Comparison of ENCODE assay signal across 12 cellular contexts in genomic region chr19:4878491-4878968, GRCh38. TPM values are rescaled to one million over a fixed set of nuclear protein-coding genes. Genes with fewer than 3 reads are reported as not detected.
A peak's percentile ranks its signal among the peaks of the same experiment; 100 is the strongest.
DNase-seq lines count a peak whose midpoint lies in the region; ATAC-seq and TF ChIP-seq lines count a peak whose summit lies in the region.
"Had no signal": no experiment of that assay in that cellular context is flagged by ENCODE, and none has a peak within 500 bp of the region (broad histone marks: within the 10 kb centered on the region; RNA-seq: fewer than 3 reads in every experiment).

No MANE protein-coding gene starts in this region.

- no peaks in the 10 kb centered on the region for H3K9me2 ChIP-seq in GM23338 (ENCODE audit: insufficient read depth)

- H3K9me3 Mint-ChIP-seq in GM23338 (no peaks in the 10 kb centered on the region), T-cell (no peaks in the 10 kb centered on the region)

- H3K4me3 ChIP-seq in GM23338 (no peak overlapping the region), right cardiac atrium (ENCODE audit: low read length) (no peak overlapping the region), smooth muscle cell (no peak overlapping the region)

- H3F3A ChIP-seq in GM23338 (replicated peaks; ENCODE audit: low read depth): no peaks in the 10 kb centered on the region
- no peaks in the 10 kb centered on the region for H3F3A ChIP-seq in smooth muscle cell (ENCODE audit: low read depth)

- no peak overlapping the region for H3K27ac Mint-ChIP-seq in GM23338
- H3K27ac Mint-ChIP-seq in T-cell: no peak overlapping the region

- no peak overlapping the region for H3K9ac ChIP-seq in smooth muscle cell (ENCODE audit: low read depth)

- H3K27me3 Mint-ChIP-seq in GM23338 (ENCODE audit: insufficient read depth, low read depth, poor library complexity): peaks cover 14% of the 10 kb centered on the region
- no peaks in the 10 kb centered on the region for H3K27me3 Mint-ChIP-seq in T-cell

- 35% methylated on average over 23 of the region's 23 CpGs for WGBS in right cardiac atrium
- WGBS in smooth muscle cell (ENCODE audit: low lambda C conversion rate): 81% methylated on average over 22 of the region's 23 CpGs

- peaks cover 17% of the 10 kb centered on the region; the same call in 1 of the 2 replicates for H3K4me1 ChIP-seq in GM23338 (ENCODE audit: insufficient read depth)
- no peaks in the 10 kb centered on the region for H3K4me1 ChIP-seq in right cardiac atrium (ENCODE audit: control insufficient read depth, insufficient read depth, low read length)
- peaks cover 9% of the 10 kb centered on the region for H3K4me1 ChIP-seq in smooth muscle cell (ENCODE audit: low read depth)

- H3K4me2 ChIP-seq in GM23338 (peak overlapping the region; percentile 45; the same call in 1 of the 2 replicates), smooth muscle cell (peak overlapping the region; percentile 26)

- H3K27me3 ChIP-seq in GM23338 (ENCODE audit: insufficient read depth) (no peaks in the 10 kb centered on the region), right cardiac atrium (ENCODE audit: control insufficient read depth, insufficient read depth) (no peaks in the 10 kb centered on the region), smooth muscle cell (ENCODE audit: low read depth) (no peaks in the 10 kb centered on the region)

- no peaks in the 10 kb centered on the region for H3K9me3 ChIP-seq in right cardiac atrium (ENCODE audit: control insufficient read depth, low read length)
- no peaks in the 10 kb centered on the region for H3K9me3 ChIP-seq in smooth muscle cell (replicated peaks; ENCODE audit: low read depth)

- H3K4me1 Mint-ChIP-seq in GM23338 (peaks cover 9% of the 10 kb centered on the region; the same call in 1 of the 3 replicates), T-cell (peaks cover 0 to 5% (median 3%) of the 10 kb centered on the region in 3 donors)

- no peak overlapping the region; the same call in 2 of the 3 replicates for H3K4me3 Mint-ChIP-seq in GM23338
- H3K4me3 Mint-ChIP-seq in T-cell: peak overlapping the region in 1 of 3 donors; percentile 44

- POLR2A ChIA-PET in T-cell (lab: Charles Lee): interaction anchor here in 1 of 2 donors (0.7 kb wide), 1 partner anchor 703 kb away, joined by 3 read pairs; no protein-coding TSS in a partner anchor

- DNase-seq in GM23338 (ENCODE audit: low spot score): peak; percentile 60
- DNase-seq in T-cell: peak in 5 of 34 experiments; percentile 4 to 28 (median 10)
- peak in 1 of 3 donors; percentile 61 for DNase-seq in right cardiac atrium
- no peak for DNase-seq in smooth muscle cell (lab: John Stamatoyannopoulos, UW; ENCODE audit: unreplicated experiment)
- no peak for DNase-seq in NCI-H748 (lab: John Stamatoyannopoulos, UW; ENCODE audit: unreplicated experiment)
- no peak for DNase-seq in DMS114 treated with DMSO at 0.1 percent for 48 hours (lab: John Stamatoyannopoulos, UW; ENCODE audit: unreplicated experiment)
- DNase-seq: NCI-H1436 treated with DMSO at 0.1 percent for 48 hours, SHP77 treated with DMSO at 0.1 percent for 48 hours had no signal

- H4K20me1 ChIP-seq in GM23338 (replicated peaks; ENCODE audit: insufficient read depth): 0 out of 2 replicates have a peak, but pooled peaks cover 2% of the 10 kb centered on the region
- no peaks in the 10 kb centered on the region for H4K20me1 ChIP-seq in smooth muscle cell (ENCODE audit: low read depth)

- H3K79me2 ChIP-seq in GM23338 (replicated peaks; ENCODE audit: insufficient read depth) (no peaks in the 10 kb centered on the region), smooth muscle cell (ENCODE audit: low read depth) (no peaks in the 10 kb centered on the region)

- H3K36me3 Mint-ChIP-seq in GM23338 (ENCODE audit: low read depth) (no peaks in the 10 kb centered on the region), T-cell (no peaks in the 10 kb centered on the region)

- intact Hi-C loops in right cardiac atrium (cut with DNase I): loop anchor here in 1 of 4 donors (5.0 kb wide), 1 partner anchor 34 kb away; no protein-coding TSS in a partner anchor

- TF ChIP-seq CTCF in GM23338 (conservative IDR thresholded peaks at IDR 0.05; ENCODE audit: low read depth in 2 of 2) (no peak), smooth muscle cell (IDR thresholded peaks at IDR 0.05; ENCODE audit: borderline replicate concordance, insufficient read depth, poor library complexity, severe bottlenecking) (no peak)

- no peaks in the 10 kb centered on the region for H3K36me3 ChIP-seq in GM23338 (ENCODE audit: insufficient read depth)
- no peaks in the 10 kb centered on the region for H3K36me3 ChIP-seq in smooth muscle cell (ENCODE audit: low read depth)

- H3K27ac ChIP-seq in GM23338 (ENCODE audit: low read depth) (no peak overlapping the region), right cardiac atrium (ENCODE audit: low read length) (peak overlapping the region; percentile 30), smooth muscle cell (ENCODE audit: low read depth) (no peak overlapping the region)

- H2AFZ ChIP-seq in GM23338: peak overlapping the region; percentile 76; the same call in 1 of the 2 replicates
- H2AFZ ChIP-seq in smooth muscle cell (ENCODE audit: low read depth): no peak overlapping the region

- ATAC-seq in GM23338: peak; percentile 51
- ATAC-seq in T-cell (replicated peaks in 1 of 4): peak in 3 of 4 experiments; percentile 20 to 51 (median 46)
- peak; percentile 56 to 66 for ATAC-seq in right cardiac atrium
- no peak for ATAC-seq in GM18502 (IDR thresholded peaks at IDR 0.05; ENCODE audit: poor library complexity, unreplicated experiment)
- no peak for ATAC-seq in GM21717 (IDR thresholded peaks at IDR 0.05; ENCODE audit: unreplicated experiment)

- CTCF ChIA-PET in T-cell (lab: Charles Lee): no interaction called here

TF ChIP-seq in GM23338, 12 proteins besides CTCF, POLR2A, EP300 and RAD21 (continues in another document):
- TF ChIP-seq ETS1 (IDR thresholded peaks at IDR 0.05): no peak
- no peak for TF ChIP-seq NANOG (IDR thresholded peaks at IDR 0.05; ENCODE audit: borderline replicate concordance)
- no peak for TF ChIP-seq CREB1 (CRISPR knock-in tag; IDR thresholded peaks at IDR 0.05; ENCODE audit: low read depth)
- TF ChIP-seq EZH2 (IDR thresholded peaks at IDR 0.05; ENCODE audit: low read depth, unreplicated experiment): no peak
- no peak for TF ChIP-seq POLR2AphosphoS5 (IDR thresholded peaks at IDR 0.05; ENCODE audit: low read depth)
- TF ChIP-seq EZH2phosphoT487 (IDR thresholded peaks at IDR 0.05; ENCODE audit: unreplicated experiment): no peak
- no peak for TF ChIP-seq JUNB (IDR thresholded peaks at IDR 0.05; ENCODE audit: unreplicated experiment)

RNA-seq across cellular contexts. Expression of gene PLIN3, which starts 11.1 kb away (rescaled TPM):
- total RNA-seq in GM23338 (2014; rRNA removed; shearing (Covaris generic)): 45.9 and 59.9 TPM in 2 replicates
- 38.0 and 39.0 TPM in 2 replicates for polyA plus RNA-seq in GM23338 (2016; fragmentation: Nextera tagmentation; extraction: Ambion mirVana)
- 10 to 100 TPM; 15.3 to 24.1 (median 21.8) TPM for total RNA-seq in T-cell
- total RNA-seq in right cardiac atrium: 10 to 100 TPM; 26.5 to 32.2 (median 28.5) TPM
- 16.9 TPM for polyA plus RNA-seq in right cardiac atrium
- 101 and 102 TPM in 2 replicates for total RNA-seq in smooth muscle cell
- 176 and 202 TPM in 2 replicates for polyA plus RNA-seq in smooth muscle cell

RNA-seq across cellular contexts. Expression of gene ARRDC5, which starts 24.2 kb away (rescaled TPM):
- total RNA-seq in GM23338 (2014; rRNA removed; shearing (Covaris generic)): not detected in 2 replicates
- not detected in 2 replicates for polyA plus RNA-seq in GM23338 (2016; fragmentation: Nextera tagmentation; extraction: Ambion mirVana)
- total RNA-seq in T-cell: 10 to 100 TPM in 4 of 5 donors, 1 to 10 TPM in 1; 8.1 to 21.7 (median 15.8) TPM
- total RNA-seq in right cardiac atrium: under 1 TPM in 1 of 4 donors, not detected in 3; 0.15 TPM
- 0.07 TPM for polyA plus RNA-seq in right cardiac atrium
- total RNA-seq in smooth muscle cell: not detected in 2 replicates
- polyA plus RNA-seq in smooth muscle cell: not detected in 2 replicates
- total RNA-seq: G401, lung microvascular endothelial cell had no signal

RNA-seq across cellular contexts. Expression of gene UHRF1, which starts 30.8 kb away (rescaled TPM):
- total RNA-seq in GM23338 (2014; rRNA removed; shearing (Covaris generic)): 40.9 and 45.7 TPM in 2 replicates
- polyA plus RNA-seq in GM23338 (2016; fragmentation: Nextera tagmentation; extraction: Ambion mirVana): 20.3 and 24.5 TPM in 2 replicates
- total RNA-seq in T-cell: 1 to 10 TPM in 4 of 5 donors, under 1 TPM in 1; 0.89 to 3.1 (median 2.0) TPM
- 1 to 10 TPM in 1 of 4 donors, under 1 TPM in 3; 0.45 to 2.3 (median 0.94) TPM for total RNA-seq in right cardiac atrium
- 0.18 TPM for polyA plus RNA-seq in right cardiac atrium
- 11.3 and 16.9 TPM in 2 replicates for total RNA-seq in smooth muscle cell
- polyA plus RNA-seq in smooth muscle cell: 22.7 and 27.2 TPM in 2 replicates

RNA-seq across cellular contexts. Expression of gene TICAM1, which starts 47.0 kb away (rescaled TPM):
- 0.31 and 0.38 TPM in 2 replicates for total RNA-seq in GM23338 (2014; rRNA removed; shearing (Covaris generic))
- polyA plus RNA-seq in GM23338 (2016; fragmentation: Nextera tagmentation; extraction: Ambion mirVana) (0.32 and 0.38 TPM in 2 replicates), right cardiac atrium (5.3 TPM), smooth muscle cell (13.9 and 22.9 TPM in 2 replicates)
- total RNA-seq in T-cell (10 to 100 TPM; 12.8 to 20.3 (median 16.8) TPM), right cardiac atrium (1 to 10 TPM; 5.8 to 6.9 (median 6.7) TPM), smooth muscle cell (3.5 and 4.6 TPM in 2 replicates)
- total RNA-seq: G401 had no signal

Comparison
In these comparisons a context has a peak if more than half of its experiments do, and no peak if none do; other contexts are left out.
1. ATAC-seq: peak in GM23338 (single experiment), T-cell (3 of 4) and right cardiac atrium (2 of 2); none in GM18502 (single experiment) and GM21717 (single experiment).